ENCODE assay signal across 1 cellular context in genomic region chr11:64356498-64357411, GRCh38.
TF ChIP-seq lines count a peak whose summit lies in the region.

No MANE protein-coding gene starts in this region.

TF ChIP-seq in IMR-90, 13 proteins besides CTCF, POLR2A, EP300 and RAD21:
- TF ChIP-seq NFE2L2 (IDR thresholded peaks at IDR 0.05; ENCODE audit: low read depth, low read length) (no peak), MAFK (IDR thresholded peaks at IDR 0.05; ENCODE audit: low read depth, low read length) (no peak), MAZ (IDR thresholded peaks at IDR 0.05; ENCODE audit: borderline replicate concordance, low read depth, low read length) (peak; percentile 58; the same call in 1 of the 2 replicates)
